Comparison of ENCODE assay signal across 8 cellular contexts in genomic region chr6:25962368-25963127, GRCh38. TPM values are rescaled to one million over a fixed set of nuclear protein-coding genes. Genes with fewer than 3 reads are reported as not detected.
DNase-seq lines count a peak whose midpoint lies in the region; ATAC-seq lines count a peak whose summit lies in the region.

A gene with protein sequence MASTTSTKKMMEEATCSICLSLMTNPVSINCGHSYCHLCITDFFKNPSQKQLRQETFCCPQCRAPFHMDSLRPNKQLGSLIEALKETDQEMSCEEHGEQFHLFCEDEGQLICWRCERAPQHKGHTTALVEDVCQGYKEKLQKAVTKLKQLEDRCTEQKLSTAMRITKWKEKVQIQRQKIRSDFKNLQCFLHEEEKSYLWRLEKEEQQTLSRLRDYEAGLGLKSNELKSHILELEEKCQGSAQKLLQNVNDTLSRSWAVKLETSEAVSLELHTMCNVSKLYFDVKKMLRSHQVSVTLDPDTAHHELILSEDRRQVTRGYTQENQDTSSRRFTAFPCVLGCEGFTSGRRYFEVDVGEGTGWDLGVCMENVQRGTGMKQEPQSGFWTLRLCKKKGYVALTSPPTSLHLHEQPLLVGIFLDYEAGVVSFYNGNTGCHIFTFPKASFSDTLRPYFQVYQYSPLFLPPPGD (plus strand): TSS chr6:25962802. CDS start chr6:25966523, 3,721 bp downstream.

- H3K4me3 ChIP-seq in skeletal muscle cell (ENCODE audit: low read depth, low read length) = peak within 1 kb of the TSS; percentile 73

- ATAC-seq in GM19467 (IDR thresholded peaks at IDR 0.05; ENCODE audit: unreplicated experiment) = peak; percentile 63

- DNase-seq in Caki2 (ENCODE audit: low read depth) = peak; percentile 87
- peak; percentile 45 for DNase-seq in HK-2 (ENCODE audit: unreplicated experiment)
- DNase-seq in SW480 (ENCODE audit: low spot score) = peak; percentile 52
- DNase-seq in amniotic epithelial cell (ENCODE audit: low read depth) = peak; percentile 92
- DNase-seq in hepatic stellate cell (ENCODE audit: low spot score) = peak; percentile 74
- peak; percentile 73 for DNase-seq in skeletal muscle cell (ENCODE audit: low read depth)
- DNase-seq in NCI-H446 (lab: John Stamatoyannopoulos, UW) = no peak

- in situ Hi-C loops in Caki2 (cut with HindIII; ENCODE audit: low pct_unique_long_range_greater_than_20kb, low sequenced_read_pairs) = no loop called here

RNA-seq across cellular contexts. Expression of the gene that starts here (rescaled TPM):
- 5.8 and 6.7 TPM in 2 replicates for total RNA-seq in Caki2 (2014; rRNA removed; shearing (Covaris generic); ENCODE audit: low replicate concordance)

Comparison
In these comparisons a context has a peak if more than half of its experiments do, and no peak if none do; other contexts are left out.
1. DNase-seq: peak in Caki2 (single experiment), HK-2 (single experiment), SW480 (single experiment), amniotic epithelial cell (single experiment), hepatic stellate cell (single experiment) and skeletal muscle cell (single experiment); none in NCI-H446 (0 of 2).